In the genomic region with DNA sequence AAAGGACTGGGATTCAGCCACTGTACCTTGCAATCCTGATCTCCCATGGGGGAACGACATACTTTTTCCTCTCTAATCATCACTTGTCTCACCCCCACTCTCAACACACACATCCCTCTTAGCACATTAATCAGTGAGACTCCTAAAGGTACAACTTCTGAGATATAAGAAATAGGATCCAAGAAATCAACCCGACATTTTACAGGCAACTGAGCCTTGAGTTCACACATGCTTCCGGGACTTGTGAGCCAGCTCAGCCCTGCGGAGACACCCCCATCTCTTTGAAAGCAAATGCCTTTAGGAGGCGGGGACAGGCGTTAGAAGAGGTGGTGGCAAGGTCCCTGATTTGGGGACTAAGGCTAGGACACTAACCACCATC, we compare ENCODE assay signal across 8 cellular contexts.
DNase-seq lines count a peak whose midpoint lies in the region; ATAC-seq lines count a peak whose summit lies in the region.

No MANE protein-coding gene starts in this region.

- no peaks in the 10 kb centered on the region for H3K4me1 ChIP-seq in NT2/D1 (ENCODE audit: insufficient read depth, insufficient read length)

- no peak for ATAC-seq in HG03565 (IDR thresholded peaks at IDR 0.05; ENCODE audit: unreplicated experiment)

- DNase-seq in NCI-H2227 (lab: John Stamatoyannopoulos, UW; ENCODE audit: unreplicated experiment) (peak; percentile 53), NCI-H2227 treated with DMSO at 0.1 percent for 48 hours (lab: John Stamatoyannopoulos, UW) (no peak), NT2/D1 (ENCODE audit: low read depth, low spot score) (no peak), iris pigment epithelial cell (ENCODE audit: low read depth) (peak; percentile 30), NK-92 (lab: John Stamatoyannopoulos, UW; ENCODE audit: unreplicated experiment) (no peak)
- DNase-seq in activated naive CD4-positive, alpha-beta T cell treated with Interleukin-2 at 50 U/mL for 16 hours, result peak; percentile 55
- peak; percentile 13 to 33 (median 22) for DNase-seq in stimulated activated CD4-positive, alpha-beta T cell treated with anti-CD3 and anti-CD28 coated beads, TNF-alpha, amount 100 ng/mL, for 4 hours (ENCODE audit: low read depth in 3 of 3)

- no peaks in the 10 kb centered on the region for H3K9me3 ChIP-seq in NT2/D1 (ENCODE audit: insufficient read depth, low read length)

- H3K27me3 ChIP-seq in NT2/D1 (ENCODE audit: insufficient read depth, insufficient read length), result no peaks in the 10 kb centered on the region

- peak overlapping the region; percentile 75 for H3K4me3 ChIP-seq in NT2/D1 (ENCODE audit: insufficient read length, low read depth)

- H3K9ac ChIP-seq in NT2/D1 (ENCODE audit: insufficient read length, low read depth), result peak overlapping the region; percentile 64

- peaks cover 3% of the 10 kb centered on the region for H3K36me3 ChIP-seq in NT2/D1 (ENCODE audit: insufficient read depth, insufficient read length, low read length)

Comparison
In these comparisons a context has a peak if more than half of its experiments do, and no peak if none do; other contexts are left out.
1. DNase-seq: peak in NCI-H2227 (single experiment), activated naive CD4-positive, alpha-beta T cell treated with Interleukin-2 at 50 U/mL for 16 hours (single experiment), iris pigment epithelial cell (single experiment) and stimulated activated CD4-positive, alpha-beta T cell treated with anti-CD3 and anti-CD28 coated beads, TNF-alpha, amount 100 ng/mL, for 4 hours (3 of 3); none in NCI-H2227 treated with DMSO at 0.1 percent for 48 hours (single experiment), NT2/D1 (single experiment) and NK-92 (single experiment).